Comparison of ENCODE assay signal across 8 cellular contexts in the genomic region with DNA sequence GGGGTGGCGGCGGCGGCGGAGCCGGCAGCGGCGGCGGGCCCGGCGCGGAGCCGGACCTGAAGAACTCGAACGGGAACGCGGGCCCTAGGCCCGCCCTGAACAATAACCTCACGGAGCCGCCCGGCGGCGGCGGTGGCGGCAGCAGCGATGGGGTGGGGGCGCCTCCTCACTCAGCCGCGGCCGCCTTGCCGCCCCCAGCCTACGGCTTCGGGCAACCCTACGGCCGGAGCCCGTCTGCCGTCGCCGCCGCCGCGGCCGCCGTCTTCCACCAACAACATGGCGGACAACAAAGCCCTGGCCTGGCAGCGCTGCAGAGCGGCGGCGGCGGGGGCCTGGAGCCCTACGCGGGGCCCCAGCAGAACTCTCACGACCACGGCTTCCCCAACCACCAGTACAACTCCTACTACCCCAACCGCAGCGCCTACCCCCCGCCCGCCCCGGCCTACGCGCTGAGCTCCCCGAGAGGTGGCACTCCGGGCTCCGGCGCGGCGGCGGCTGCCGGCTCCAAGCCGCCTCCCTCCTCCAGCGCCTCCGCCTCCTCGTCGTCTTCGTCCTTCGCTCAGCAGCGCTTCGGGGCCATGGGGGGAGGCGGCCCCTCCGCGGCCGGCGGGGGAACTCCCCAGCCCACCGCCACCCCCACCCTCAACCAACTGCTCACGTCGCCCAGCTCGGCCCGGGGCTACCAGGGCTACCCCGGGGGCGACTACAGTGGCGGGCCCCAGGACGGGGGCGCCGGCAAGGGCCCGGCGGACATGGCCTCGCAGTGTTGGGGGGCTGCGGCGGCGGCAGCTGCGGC. TPM values are rescaled to one million over a fixed set of nuclear protein-coding genes. Genes with fewer than 3 reads are reported as not detected.
DNase-seq lines count a peak whose midpoint lies in the region; ATAC-seq and TF ChIP-seq lines count a peak whose summit lies in the region.

No MANE protein-coding gene starts in this region.

- peaks cover 25% of the 10 kb centered on the region for H3K4me1 Mint-ChIP-seq in activated naive CD4-positive, alpha-beta T cell treated with anti-CD3 and anti-CD28 coated beads, Interleukin-2, amount 10 ng/mL, durations not matched to agents 7 days and 5 days

- ATAC-seq in GM21381 (IDR thresholded peaks at IDR 0.05; ENCODE audit: unreplicated experiment) = no peak

- no TSS peak for BruUV-seq in PC-9 (replicated peaks; lab: Mats Ljungman, UMichigan)

- no peak overlapping the region for H3K4me3 Mint-ChIP-seq in activated naive CD4-positive, alpha-beta T cell treated with anti-CD3 and anti-CD28 coated beads, Interleukin-2, amount 10 ng/mL, durations not matched to agents 7 days and 5 days

- no peaks in the 10 kb centered on the region for H3K36me3 Mint-ChIP-seq in activated naive CD4-positive, alpha-beta T cell treated with anti-CD3 and anti-CD28 coated beads, Interleukin-2, amount 10 ng/mL, durations not matched to agents 7 days and 5 days

- TF ChIP-seq CTCF in PC-9 (conservative IDR thresholded peaks at IDR 0.05) (no peak), right atrium auricular region (IDR thresholded peaks at IDR 0.05) (no peak)

- POLR2A ChIA-PET in PC-9 (lab: Charles Lee; ENCODE audit: unreplicated experiment) = interaction anchor here (0.7 kb wide), 2 partner anchors 91 to 128 kb away, joined by 3 to 4 read pairs; a partner anchor contains a TSS

- H3K4me1 ChIP-seq in PC-9 (replicated peaks; ENCODE audit: insufficient read depth) (peaks cover 58% of the 10 kb centered on the region), right atrium auricular region (peaks cover 8 to 59% of the 10 kb centered on the region in 2 donors)

- TF ChIP-seq POLR2A in GM10847 (IDR thresholded peaks at IDR 0.05; ENCODE audit: extremely low read depth, insufficient read length) = peak; percentile 38

- peak overlapping the region; percentile 67 for H3K4me3 ChIP-seq in PC-9
- H3K4me3 ChIP-seq in right atrium auricular region = peak overlapping the region; percentile 88 to 93
- H3K4me3 ChIP-seq in skeletal muscle cell (ENCODE audit: low read depth, low read length) = peak overlapping the region; percentile 75

- intact Hi-C loops in PC-9 (cut with micrococcal nuclease; ENCODE audit: unreplicated experiment) = loop anchor here (5.0 to 10.0 kb wide), 2 partner anchors 35 to 168 kb away; a partner anchor contains a TSS

- H3K9me3 ChIP-seq in PC-9 (ENCODE audit: insufficient read depth, low read depth) (no peaks in the 10 kb centered on the region), right atrium auricular region (no peaks in the 10 kb centered on the region)

- peaks cover 4% of the 10 kb centered on the region for H3K27me3 Mint-ChIP-seq in activated naive CD4-positive, alpha-beta T cell treated with anti-CD3 and anti-CD28 coated beads, Interleukin-2, amount 10 ng/mL, durations not matched to agents 7 days and 5 days

- H3K27ac ChIP-seq in PC-9 (peak overlapping the region; percentile 26; the same call in 1 of the 2 replicates), right atrium auricular region (peak overlapping the region; percentile 96 to 97)

- H3K27ac Mint-ChIP-seq in activated naive CD4-positive, alpha-beta T cell treated with anti-CD3 and anti-CD28 coated beads, Interleukin-2, amount 10 ng/mL, durations not matched to agents 7 days and 5 days = peak overlapping the region; percentile 80

- no peak overlapping the region for H2AFZ ChIP-seq in PC-9

- peak in 1 of 2 experiments; percentile 9 for DNase-seq in PC-9
- peak; percentile 69 for DNase-seq in activated naive CD4-positive, alpha-beta T cell treated with anti-CD3 and anti-CD28 coated beads, Interleukin-2, amount 10 ng/mL, durations not matched to agents 7 days and 5 days
- no peak for DNase-seq in right atrium auricular region (ENCODE audit: low spot score)
- no peak for DNase-seq in skeletal muscle cell (ENCODE audit: low read depth)
- DNase-seq in glomerular visceral epithelial cell (ENCODE audit: extremely low spot score) = no peak
- DNase-seq in SK-N-DZ (ENCODE audit: low spot score) = no peak

- peaks cover 5% of the 10 kb centered on the region; the same call in 1 of the 2 replicates for H4K20me1 ChIP-seq in PC-9 (ENCODE audit: insufficient read depth)

- H3K79me2 ChIP-seq in PC-9 (ENCODE audit: low read depth) = peaks cover 67% of the 10 kb centered on the region

- peak overlapping the region; percentile 99 for H3K4me2 ChIP-seq in PC-9

- H3F3A ChIP-seq in PC-9 (ENCODE audit: insufficient read depth, low read depth) = peaks cover 37% of the 10 kb centered on the region

- no peaks in the 10 kb centered on the region for H3K9me3 Mint-ChIP-seq in activated naive CD4-positive, alpha-beta T cell treated with anti-CD3 and anti-CD28 coated beads, Interleukin-2, amount 10 ng/mL, durations not matched to agents 7 days and 5 days

- H3K36me3 ChIP-seq in PC-9 (ENCODE audit: low read depth) = 0 out of 2 replicates have a peak, but pooled peaks cover 4% of the 10 kb centered on the region
- H3K36me3 ChIP-seq in right atrium auricular region = no peaks in the 10 kb centered on the region

- H3K27me3 ChIP-seq in PC-9 (ENCODE audit: insufficient read depth, low read depth) = no peaks in the 10 kb centered on the region
- H3K27me3 ChIP-seq in right atrium auricular region = no peaks in the 10 kb centered on the region

- no peaks in the 10 kb centered on the region for H3K9me2 ChIP-seq in PC-9 (ENCODE audit: insufficient read depth)

- CTCF ChIA-PET in PC-9 (lab: Charles Lee) = interaction anchor here (0.6 to 1.1 kb wide), 2 partner anchors 14 to 19 kb away, joined by 3 to 5 read pairs; no protein-coding TSS in a partner anchor
- CTCF ChIA-PET in activated naive CD4-positive, alpha-beta T cell treated with anti-CD3 and anti-CD28 coated beads, Interleukin-2, amount 10 ng/mL, durations not matched to agents 7 days and 5 days (lab: Charles Lee) = interaction anchor here (0.7 to 4.4 kb wide), 3 partner anchors 83 to 94 kb away, joined by 3 to 34 read pairs (median 8); a partner anchor contains a TSS

RNA-seq across cellular contexts. Expression of a gene that starts 1.0 kb away (rescaled TPM):
- total RNA-seq in PC-9 (2021) (44.8 and 60.5 TPM in 2 replicates), right atrium auricular region (10 to 100 TPM; 32.7 to 48.8 TPM)
- 28.8 and 29.1 TPM in 2 replicates for polyA plus RNA-seq in SK-N-DZ (2014; cell fraction: cytosol; rRNA removed)
- polyA plus RNA-seq in SK-N-DZ (2014; cell fraction: nucleus; rRNA removed) = 14.1 and 24.3 TPM in 2 replicates
